In genomic region chr15:77712438-77712837, GRCh38 we compare ENCODE assay signal across 22 cellular contexts.
"Had no signal": no experiment of that assay in that cellular context is flagged by ENCODE, and none has a peak within 500 bp of the region (broad histone marks: within the 10 kb centered on the region; RNA-seq: fewer than 3 reads in every experiment).

No MANE protein-coding gene starts in this region.

- H3K27ac Mint-ChIP-seq: naive thymus-derived CD4-positive, alpha-beta T cell; nephron; stimulated activated naive B cell treated with anti-CD40 and anti-IgM and Interleukin-4, amounts not matched to agents 10 μg/mL and 1 μg/mL and 100 μg/mL, for 72 hours; stimulated activated naive CD8-positive, alpha-beta T cell treated with anti-CD3 and anti-CD28 coated beads, Interleukin-15, Interleukin-2, amounts not matched to agents 100 ng/mL and 50 ng/mL, for 24 hours had no signal

- H3K4me1 Mint-ChIP-seq: naive thymus-derived CD4-positive, alpha-beta T cell had no signal

- H3K36me3 Mint-ChIP-seq: naive thymus-derived CD4-positive, alpha-beta T cell had no signal

- H3K9me3 ChIP-seq: gastrocnemius medialis, neutrophil, right lobe of liver, transverse colon, upper lobe of right lung, uterus had no signal

- ATAC-seq: gastrocnemius medialis; left lobe of liver; naive thymus-derived CD4-positive, alpha-beta T cell; right lobe of liver; stimulated activated naive B cell treated with anti-CD40 and anti-IgM and Interleukin-4, amounts not matched to agents 10 μg/mL and 1 μg/mL and 100 μg/mL, for 72 hours; upper lobe of right lung had no signal

- H3K4me3 Mint-ChIP-seq: naive thymus-derived CD4-positive, alpha-beta T cell; nephron; stimulated activated naive B cell treated with anti-CD40 and anti-IgM and Interleukin-4, amounts not matched to agents 10 μg/mL and 1 μg/mL and 100 μg/mL, for 72 hours; stimulated activated naive CD8-positive, alpha-beta T cell treated with anti-CD3 and anti-CD28 coated beads, Interleukin-15, Interleukin-2, amounts not matched to agents 100 ng/mL and 50 ng/mL, for 24 hours had no signal

- DNase-seq: cerebellar nuclear complex; effector CD8-positive, alpha-beta T cell; gastrocnemius medialis; head of caudate nucleus; kidney; mammary epithelial cell; mesendoderm; midbrain; naive thymus-derived CD4-positive, alpha-beta T cell; retina; right lobe of liver; small intestine; stimulated activated CD4-positive, alpha-beta T cell treated with anti-CD3 and anti-CD28 coated beads, Interleukin-15, amount 100 ng/mL, for 24 hours; stimulated activated CD4-positive, alpha-beta T cell treated with anti-CD3 and anti-CD28 coated beads, Interleukin-2, amount 100 ng/mL, for 48 hours; stimulated activated naive B cell treated with anti-CD40 and anti-IgM and Interleukin-4, amounts not matched to agents 10 μg/mL and 1 μg/mL and 100 μg/mL, for 72 hours; transverse colon; upper lobe of right lung; uterus had no signal

- H3K27ac ChIP-seq: gastrocnemius medialis, neutrophil, right lobe of liver, transverse colon, upper lobe of right lung, uterus had no signal

- H3K36me3 ChIP-seq: gastrocnemius medialis, neutrophil, right lobe of liver, transverse colon, upper lobe of right lung, uterus had no signal

- H3K27me3 ChIP-seq: right lobe of liver, transverse colon, uterus had no signal

- H3K4me3 ChIP-seq: gastrocnemius medialis, right lobe of liver, transverse colon, upper lobe of right lung, uterus had no signal

- H3K4me1 ChIP-seq: gastrocnemius medialis, right lobe of liver, transverse colon, upper lobe of right lung, uterus had no signal

- H3K9me3 Mint-ChIP-seq: nephron; stimulated activated naive B cell treated with anti-CD40 and anti-IgM and Interleukin-4, amounts not matched to agents 10 μg/mL and 1 μg/mL and 100 μg/mL, for 72 hours; stimulated activated naive CD8-positive, alpha-beta T cell treated with anti-CD3 and anti-CD28 coated beads, Interleukin-15, Interleukin-2, amounts not matched to agents 100 ng/mL and 50 ng/mL, for 24 hours had no signal
